Comparison of ENCODE assay signal across 9 cellular contexts in genomic region chr5:173572431-173573125, GRCh38. TPM values are rescaled to one million over a fixed set of nuclear protein-coding genes. Genes with fewer than 3 reads are reported as not detected.
A peak's percentile ranks its signal among the peaks of the same experiment; 100 is the strongest.
DNase-seq lines count a peak whose midpoint lies in the region; ATAC-seq, FAIRE-seq and TF ChIP-seq lines count a peak whose summit lies in the region.
"Had no signal": no experiment of that assay in that cellular context is flagged by ENCODE, and none has a peak within 500 bp of the region (broad histone marks: within the 10 kb centered on the region; RNA-seq: fewer than 3 reads in every experiment).

No MANE protein-coding gene starts in this region.

- TF ChIP-seq CTCF in brain (conservative IDR thresholded peaks at IDR 0.05) = no peak
- no peak for TF ChIP-seq CTCF in HepG2 (CRISPR knock-in tag; IDR thresholded peaks at IDR 0.05)

- no peak for TF ChIP-seq RAD21 in HepG2 (CRISPR knock-in tag; IDR thresholded peaks at IDR 0.05)

- no peak overlapping the region for H3K9ac ChIP-seq in HepG2 (ENCODE audit: insufficient read depth, low read depth, low read length)

- no peak for FAIRE-seq in HepG2 (lab: Jason Lieb, UNC)

- H3K79me2 ChIP-seq in HepG2 (ENCODE audit: insufficient read depth, low read length) = no peaks in the 10 kb centered on the region

- H3K27ac ChIP-seq in HepG2 (ENCODE audit: extremely low read length, insufficient read depth, low read length) = no peak overlapping the region

- peak overlapping the region in 1 of 5 experiments; percentile 42 for H3K27ac Mint-ChIP-seq in brain

- peaks cover 0 to 30% of the 10 kb centered on the region in 2 experiments; a peak in 3 of 5 replicates for H3K27me3 ChIP-seq in HepG2 (ENCODE audit: control insufficient read depth in 1 of 2, insufficient read depth in 2 of 2, low read length in 2 of 2)

- DNase-seq in Right ventricle myocardium superior (no peak), cardiac septum (ENCODE audit: low spot score) (no peak), HepG2 (ENCODE audit: low spot score) (no peak), medulla oblongata (ENCODE audit: extremely low spot score) (no peak), cerebellum (ENCODE audit: low spot score) (no peak)
- no peak for DNase-seq in activated naive CD4-positive, alpha-beta T cell (lab: John Stamatoyannopoulos, UW)
- DNase-seq: SIG-M5 had no signal

- H3K36me3 Mint-ChIP-seq in brain = no peaks in the 10 kb centered on the region

- H3K4me3 ChIP-seq in HepG2 (replicated peaks in 1 of 3; ENCODE audit: insufficient read depth in 1 of 3, low read depth in 2 of 3, low read length in 3 of 3) = no peak overlapping the region; a peak in 1 of 6 replicates

- in situ Hi-C loops in HepG2 (cut with HindIII; ENCODE audit: extremely low pct_ligation_motif_present, low pct_unique_long_range_greater_than_20kb) = loop anchor here (25.0 kb wide), 1 partner anchor 585 kb away; the partner anchor contains the start of gene ATP6V0E1

- peak overlapping the region; percentile 40; the same call in 1 of the 2 replicates for H3K4me2 ChIP-seq in HepG2 (ENCODE audit: low read depth, low read length)

- H3K27me3 Mint-ChIP-seq in brain = peaks cover 16% of the 10 kb centered on the region

- BruUV-seq in HepG2 (replicated peaks; lab: Mats Ljungman, UMichigan) = no TSS peak

- CTCF ChIA-PET in HepG2 (lab: Yijun Ruan, JAX; ENCODE audit: low intra/inter-chr PET ratio, low total read pairs) = interaction anchor here (0.9 to 1.9 kb wide), 3 partner anchors 122 to 279 kb away, joined by 3 to 9 read pairs (median 4); no protein-coding TSS in a partner anchor

- TF ChIP-seq EP300 in HepG2 (IDR thresholded peaks at IDR 0.05; ENCODE audit: low read depth in 2 of 2, low read length in 2 of 2) (no peak), HepG2 (CRISPR knock-in tag; IDR thresholded peaks at IDR 0.05; ENCODE audit: borderline replicate concordance) (no peak)

- no peaks in the 10 kb centered on the region for H4K20me1 ChIP-seq in HepG2 (ENCODE audit: insufficient read depth, low read length)

- H3K4me1 ChIP-seq in HepG2 (ENCODE audit: insufficient read depth, low read length) = no peaks in the 10 kb centered on the region

- POLR2A ChIA-PET in HepG2 (lab: Yijun Ruan, JAX) = no interaction called here

- H2AFZ ChIP-seq in HepG2 (ENCODE audit: low read length) = peak overlapping the region; percentile 81

- no peaks in the 10 kb centered on the region for H3K36me3 ChIP-seq in HepG2 (replicated peaks in 1 of 2; ENCODE audit: control insufficient read depth in 1 of 2, insufficient read depth in 2 of 2, low read length in 2 of 2)

- TF ChIP-seq POLR2A in HepG2 (IDR thresholded peaks at IDR 0.05; ENCODE audit: insufficient read depth in 1 of 2, low read depth in 2 of 2, low read length in 2 of 2) = no peak

- peaks cover 25% of the 10 kb centered on the region for H3K4me1 Mint-ChIP-seq in brain

- peak overlapping the region; percentile 28 to 70 (median 63) for H3K4me3 Mint-ChIP-seq in brain

- peaks cover 0 to 20% (median 6%) of the 10 kb centered on the region in 5 experiments for H3K9me3 Mint-ChIP-seq in brain

- H3K9me3 ChIP-seq in HepG2 (ENCODE audit: low read length) = no peaks in the 10 kb centered on the region

- ATAC-seq in Right ventricle myocardium superior (ENCODE audit: poor library complexity) = peak; percentile 50
- ATAC-seq in HepG2 = peak; percentile 35; the same call in 1 of the 3 replicates
- ATAC-seq in HG03139 (IDR thresholded peaks at IDR 0.05; ENCODE audit: unreplicated experiment) = no peak

- WGBS in HepG2 (ENCODE audit: low lambda C conversion rate) = 44% methylated on average over 5 of the region's 6 CpGs

- intact Hi-C loops in Right ventricle myocardium superior (cut with DNase I) = loop anchor here (10.0 kb wide), 1 partner anchor 278 kb away; no protein-coding TSS in a partner anchor
- intact Hi-C loops in cardiac septum (cut with DNase I) = loop anchor here (2.0 to 10.0 kb wide), 2 partner anchors 118 to 278 kb away; no protein-coding TSS in a partner anchor
- intact Hi-C loops in HepG2 (cut with micrococcal nuclease; ENCODE audit: unreplicated experiment) = loop anchor here (1.0 to 10.0 kb wide), 4 partner anchors 118 to 410 kb away; no protein-coding TSS in a partner anchor

TF ChIP-seq in HepG2, 621 proteins besides CTCF, POLR2A, EP300 and RAD21:
- TF ChIP-seq ZSCAN20 (CRISPR knock-in tag; IDR thresholded peaks at IDR 0.05; ENCODE audit: borderline replicate concordance) (0 out of 2 replicates have a peak, but pooled peaks have one; percentile 20), SRSF4 (IDR thresholded peaks at IDR 0.05; ENCODE audit: low read depth, low read length, poor library complexity, severe bottlenecking) (no peak)

RNA-seq across cellular contexts. Expression of gene BOD1, which starts 43.9 kb away (rescaled TPM):
- total RNA-seq in Right ventricle myocardium superior (47.0 TPM), cardiac septum (44.9 TPM), HepG2 (2016; rRNA removed; fragmentation: Illumina TruSeq; extraction: Trizol) (103 and 107 TPM in 2 replicates), cerebellum (46.4 TPM)
- polyA plus RNA-seq in brain (ENCODE audit: insufficient read depth, low read depth, low replicate concordance) (60.0 TPM), HepG2 (2011; rRNA removed) (68.6 and 81.5 TPM in 2 replicates)
- total RNA-seq in HepG2 (2016; cell fraction: cytosol; rRNA removed; fragmentation: Illumina TruSeq; extraction: Trizol; ENCODE audit: low read depth) = 294 and 338 TPM in 2 replicates
- total RNA-seq in HepG2 (2016; cell fraction: insoluble cytoplasmic fraction; rRNA removed; fragmentation: Illumina TruSeq; extraction: Trizol) = 97.4 and 104 TPM in 2 replicates
- total RNA-seq in HepG2 (2016; cell fraction: membrane; rRNA removed; fragmentation: Illumina TruSeq; extraction: Trizol) = 322 and 357 TPM in 2 replicates
- 52.9 and 56.3 TPM in 2 replicates for total RNA-seq in HepG2 (2016; cell fraction: nucleus; rRNA removed; fragmentation: Illumina TruSeq; extraction: Trizol)
- 64.4 and 81.3 TPM in 2 replicates for polyA plus RNA-seq in HepG2 (2011; cell fraction: cytosol; rRNA removed)
- 46.1 and 59.4 TPM in 2 replicates for polyA plus RNA-seq in HepG2 (2011; cell fraction: nucleus; rRNA removed)
- 97.1 and 100 TPM in 2 replicates for polyA plus RNA-seq in HepG2 (2012)
- 345 and 348 TPM in 2 replicates for polyA plus RNA-seq in HepG2 (2016; cell fraction: cytosol; fragmentation: Illumina TruSeq; extraction: Trizol; ENCODE audit: low read depth)
- 95.3 and 104 TPM in 2 replicates for polyA plus RNA-seq in HepG2 (2016; cell fraction: insoluble cytoplasmic fraction; fragmentation: Illumina TruSeq; extraction: Trizol; ENCODE audit: low read depth)
- polyA plus RNA-seq in HepG2 (2016; cell fraction: membrane; fragmentation: Illumina TruSeq; extraction: Trizol; ENCODE audit: low read depth) = 290 and 313 TPM in 2 replicates
- polyA plus RNA-seq in HepG2 (2016; cell fraction: nucleus; fragmentation: Illumina TruSeq; extraction: Trizol; ENCODE audit: insufficient read depth, low read depth) = 82.4 and 85.5 TPM in 2 replicates
- 36.5 and 45.8 TPM in 2 replicates for polyA minus RNA-seq in HepG2 (2011; rRNA and poly(A)+ RNA removed; ENCODE audit: low replicate concordance)
- polyA minus RNA-seq in HepG2 (2011; cell fraction: cytosol; rRNA and poly(A)+ RNA removed) = 34.5 and 35.2 TPM in 2 replicates
- polyA minus RNA-seq in HepG2 (2011; cell fraction: nucleus; rRNA and poly(A)+ RNA removed) = 47.1 and 52.1 TPM in 2 replicates
